Comparison of ENCODE assay signal across 9 cellular contexts in genomic region chr2:88753833-88754584, GRCh38.
DNase-seq lines count a peak whose midpoint lies in the region; ATAC-seq and TF ChIP-seq lines count a peak whose summit lies in the region.
"Had no signal": no experiment of that assay in that cellular context is flagged by ENCODE, and none has a peak within 500 bp of the region (broad histone marks: within the 10 kb centered on the region; RNA-seq: fewer than 3 reads in every experiment).

No MANE protein-coding gene starts in this region.

- POLR2A ChIA-PET in activated CD8-positive, alpha-beta T cell treated with anti-CD3 and anti-CD28 coated beads, Interleukin-2, amount 10 ng/mL, durations not matched to agents 7 days and 5 days (lab: Charles Lee), result interaction anchor here (0.7 to 0.9 kb wide), 2 partner anchors 10 to 18 kb away, joined by 3 to 4 read pairs; no protein-coding TSS in a partner anchor

- H3K36me3 Mint-ChIP-seq in activated CD8-positive, alpha-beta T cell treated with anti-CD3 and anti-CD28 coated beads, Interleukin-2, amount 10 ng/mL, durations not matched to agents 7 days and 5 days (ENCODE audit: low read depth), result peaks cover 64% of the 10 kb centered on the region
- peaks cover 75% of the 10 kb centered on the region for H3K36me3 Mint-ChIP-seq in stimulated activated memory B cell treated with anti-CD40 and anti-IgM and Interleukin-4, amounts not matched to agents 10 μg/mL and 1 μg/mL and 100 μg/mL, for 72 hours
- H3K36me3 Mint-ChIP-seq in nephron progenitor cell (ENCODE audit: low read depth), result peaks cover 53% of the 10 kb centered on the region

- H3K27me3 Mint-ChIP-seq in activated CD8-positive, alpha-beta T cell treated with anti-CD3 and anti-CD28 coated beads, Interleukin-2, amount 10 ng/mL, durations not matched to agents 7 days and 5 days (ENCODE audit: low read depth), result no peaks in the 10 kb centered on the region
- H3K27me3 Mint-ChIP-seq in stimulated activated memory B cell treated with anti-CD40 and anti-IgM and Interleukin-4, amounts not matched to agents 10 μg/mL and 1 μg/mL and 100 μg/mL, for 72 hours, result no peaks in the 10 kb centered on the region
- no peaks in the 10 kb centered on the region for H3K27me3 Mint-ChIP-seq in nephron progenitor cell (ENCODE audit: low read depth, poor library complexity)

- H3K4me1 Mint-ChIP-seq in activated CD8-positive, alpha-beta T cell treated with anti-CD3 and anti-CD28 coated beads, Interleukin-2, amount 10 ng/mL, durations not matched to agents 7 days and 5 days (ENCODE audit: low read depth), result peaks cover 29% of the 10 kb centered on the region
- H3K4me1 Mint-ChIP-seq in stimulated activated memory B cell treated with anti-CD40 and anti-IgM and Interleukin-4, amounts not matched to agents 10 μg/mL and 1 μg/mL and 100 μg/mL, for 72 hours, result peaks cover 14% of the 10 kb centered on the region
- H3K4me1 Mint-ChIP-seq in nephron progenitor cell, result no peaks in the 10 kb centered on the region

- peak overlapping the region; percentile 89 for H3K27ac Mint-ChIP-seq in activated CD8-positive, alpha-beta T cell treated with anti-CD3 and anti-CD28 coated beads, Interleukin-2, amount 10 ng/mL, durations not matched to agents 7 days and 5 days
- peak overlapping the region; percentile 25 for H3K27ac Mint-ChIP-seq in stimulated activated memory B cell treated with anti-CD40 and anti-IgM and Interleukin-4, amounts not matched to agents 10 μg/mL and 1 μg/mL and 100 μg/mL, for 72 hours
- H3K27ac Mint-ChIP-seq in nephron progenitor cell, result no peak overlapping the region

- peaks cover 5% of the 10 kb centered on the region for H3K9me3 Mint-ChIP-seq in activated CD8-positive, alpha-beta T cell treated with anti-CD3 and anti-CD28 coated beads, Interleukin-2, amount 10 ng/mL, durations not matched to agents 7 days and 5 days (ENCODE audit: insufficient read depth)
- peaks cover 5% of the 10 kb centered on the region for H3K9me3 Mint-ChIP-seq in stimulated activated memory B cell treated with anti-CD40 and anti-IgM and Interleukin-4, amounts not matched to agents 10 μg/mL and 1 μg/mL and 100 μg/mL, for 72 hours
- H3K9me3 Mint-ChIP-seq in nephron progenitor cell, result peaks cover 25% of the 10 kb centered on the region

- no peak overlapping the region for H3K27ac ChIP-seq in vagina
- H3K27ac ChIP-seq: skin epidermis had no signal

- no peaks in the 10 kb centered on the region for H3K27me3 ChIP-seq in vagina

- no peak overlapping the region for H3K4me3 Mint-ChIP-seq in activated CD8-positive, alpha-beta T cell treated with anti-CD3 and anti-CD28 coated beads, Interleukin-2, amount 10 ng/mL, durations not matched to agents 7 days and 5 days
- no peak overlapping the region for H3K4me3 Mint-ChIP-seq in stimulated activated memory B cell treated with anti-CD40 and anti-IgM and Interleukin-4, amounts not matched to agents 10 μg/mL and 1 μg/mL and 100 μg/mL, for 72 hours
- H3K4me3 Mint-ChIP-seq in nephron progenitor cell, result no peak overlapping the region

- H3K4me1 ChIP-seq in vagina, result no peaks in the 10 kb centered on the region

- H3K4me3 ChIP-seq in AG10803 (ENCODE audit: low read length), result no peak overlapping the region
- no peak overlapping the region for H3K4me3 ChIP-seq in vagina
- H3K4me3 ChIP-seq: skin epidermis had no signal

- no peaks in the 10 kb centered on the region for H3K9me3 ChIP-seq in vagina

- H3K36me3 ChIP-seq in vagina, result peaks cover 0 to 32% of the 10 kb centered on the region in 2 donors

- intact Hi-C loops in vagina (cut with DNase I), result no loop called here

- DNase-seq in AG10803 (ENCODE audit: low read depth) (peak; percentile 20), NCI-H2196 treated with DMSO at 0.1 percent for 48 hours (lab: John Stamatoyannopoulos, UW; ENCODE audit: unreplicated experiment) (no peak), vagina (ENCODE audit: extremely low spot score in 2 of 2) (no peak), nephron progenitor cell (no peak)
- DNase-seq in activated CD8-positive, alpha-beta T cell treated with anti-CD3 and anti-CD28 coated beads, Interleukin-2, amount 10 ng/mL, durations not matched to agents 7 days and 5 days, result peak; percentile 60

- TF ChIP-seq CTCF in AG10803 (conservative IDR thresholded peaks at IDR 0.05; ENCODE audit: low read length), result no peak
- TF ChIP-seq CTCF in vagina (IDR thresholded peaks at IDR 0.05), result no peak
- TF ChIP-seq CTCF in nephron progenitor cell (IDR thresholded peaks at IDR 0.05), result no peak

- ATAC-seq in GM19035 (IDR thresholded peaks at IDR 0.05; ENCODE audit: unreplicated experiment) (peak; percentile 92), HG03097 (IDR thresholded peaks at IDR 0.05; ENCODE audit: low FRiP score, unreplicated experiment) (peak; percentile 83)
- ATAC-seq in activated CD8-positive, alpha-beta T cell treated with anti-CD3 and anti-CD28 coated beads, Interleukin-2, amount 10 ng/mL, durations not matched to agents 7 days and 5 days, result peak; percentile 90
- ATAC-seq in stimulated activated memory B cell treated with anti-CD40 and anti-IgM and Interleukin-4, amounts not matched to agents 10 μg/mL and 1 μg/mL and 100 μg/mL, for 72 hours, result peak; percentile 82

- TF ChIP-seq POLR2A in vagina (IDR thresholded peaks at IDR 0.05), result no peak

- CTCF ChIA-PET in activated CD8-positive, alpha-beta T cell treated with anti-CD3 and anti-CD28 coated beads, Interleukin-2, amount 10 ng/mL, durations not matched to agents 7 days and 5 days (lab: Charles Lee), result interaction anchor here (0.9 to 6.1 kb wide), 5 partner anchors 10 to 126 kb away, joined by 3 to 47 read pairs (median 4); no protein-coding TSS in a partner anchor

Comparison
In these comparisons a context has a peak if more than half of its experiments do, and no peak if none do; other contexts are left out.
1. DNase-seq: peak in AG10803 (single experiment) and activated CD8-positive, alpha-beta T cell treated with anti-CD3 and anti-CD28 coated beads, Interleukin-2, amount 10 ng/mL, durations not matched to agents 7 days and 5 days (single experiment); none in NCI-H2196 treated with DMSO at 0.1 percent for 48 hours (single experiment), vagina (0 of 2) and nephron progenitor cell (single experiment).
2. Peak in every context shown above with its lines, with median percentiles within 50 percentile points of each other: ATAC-seq.